23 cellular contexts compared by ENCODE assay signal in the genomic region with DNA sequence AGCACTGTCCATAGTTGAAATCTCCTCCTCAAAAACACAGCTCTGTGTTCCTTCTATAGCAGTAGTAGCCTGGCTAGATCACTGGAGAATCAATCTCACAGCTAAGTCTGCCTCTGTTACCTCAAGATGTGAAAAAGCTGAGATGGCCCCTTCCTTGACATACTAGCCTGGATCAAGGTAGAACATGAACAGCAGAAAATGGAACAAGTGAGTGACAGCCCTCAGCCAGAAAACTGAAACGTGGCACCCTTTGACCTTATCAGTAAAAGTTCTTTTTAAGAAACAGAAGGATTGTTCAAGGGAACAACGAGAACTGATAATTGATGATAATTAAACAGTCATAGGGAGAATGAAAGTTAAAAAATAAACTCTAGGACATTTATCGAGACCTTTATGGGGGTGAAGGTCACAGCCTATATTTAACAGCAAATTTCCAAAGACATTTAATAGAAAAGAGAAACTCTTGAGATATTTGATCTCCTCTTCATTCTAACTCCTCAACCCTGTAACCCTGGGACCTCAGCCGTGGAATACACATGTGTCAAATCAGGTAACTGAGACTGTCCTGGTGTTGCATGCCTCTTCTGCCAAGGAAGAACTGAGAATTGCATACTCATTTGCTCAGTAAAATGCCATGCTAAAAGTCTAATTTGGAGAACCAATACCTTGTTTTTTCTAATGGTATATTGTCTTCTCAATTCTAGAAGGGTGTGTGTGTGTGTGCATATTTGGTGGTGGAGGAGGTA.
"Had no signal": no experiment of that assay in that cellular context is flagged by ENCODE, and none has a peak within 500 bp of the region (broad histone marks: within the 10 kb centered on the region; RNA-seq: fewer than 3 reads in every experiment).

No MANE protein-coding gene starts in this region.

- H3K4me2 ChIP-seq: PC-9 had no signal

- DNase-seq: activated B cell treated with CpG ODN at 0.5 μM for 24 hours; activated CD4-positive, alpha-beta T cell treated with anti-CD3 and anti-CD28 coated beads for 1 hour; activated CD4-positive, alpha-beta T cell treated with anti-CD3 and anti-CD28 coated beads, Interleukin-2, amount 10 ng/mL, durations not matched to agents 24 days and 14 days; activated CD4-positive, alpha-beta T cell treated with anti-CD3 and anti-CD28 coated beads, Interleukin-2, amount 50 U/mL, for 48 hours; activated CD8-positive, alpha-beta memory T cell treated with anti-CD3 and anti-CD28 coated beads, Interleukin-2, amount 10 ng/mL, durations not matched to agents 7 days and 5 days; activated effector memory CD4-positive, alpha-beta T cell treated with Interleukin-2 at 50 U/mL for 16 hours; activated naive CD4-positive, alpha-beta T cell; activated T-cell treated with anti-CD3 and anti-CD28 coated beads, Interleukin-2, amount 50 U/mL, for 24 hours; aorta; caudate nucleus; MG63; NCI-H1105; NCI-H1436; NCI-H1694 treated with DMSO at 0.1 percent for 48 hours; NCI-H2029 treated with DMSO at 0.1 percent for 48 hours; NCI-H510A; PC-9; SIG-M5; T-helper 17 cell; T-helper 9 cell had no signal

- H3K4me1 ChIP-seq: breast epithelium had no signal

- H3K36me3 ChIP-seq: breast epithelium, MG63 had no signal

- H3K36me3 Mint-ChIP-seq: activated CD8-positive, alpha-beta memory T cell treated with anti-CD3 and anti-CD28 coated beads, Interleukin-2, amount 10 ng/mL, durations not matched to agents 7 days and 5 days; activated naive CD4-positive, alpha-beta T cell treated with anti-CD3 and anti-CD28 coated beads, Interleukin-2, amount 50 U/mL, for 24 hours had no signal

- H3K27me3 Mint-ChIP-seq: activated B cell treated with CpG ODN at 0.5 μM for 24 hours; activated CD8-positive, alpha-beta memory T cell treated with anti-CD3 and anti-CD28 coated beads, Interleukin-2, amount 10 ng/mL, durations not matched to agents 7 days and 5 days; activated naive CD4-positive, alpha-beta T cell treated with anti-CD3 and anti-CD28 coated beads, Interleukin-2, amount 50 U/mL, for 24 hours; activated T-cell treated with anti-CD3 and anti-CD28 coated beads, Interleukin-2, amount 50 U/mL, for 24 hours; T-helper 17 cell had no signal

- H3K4me1 Mint-ChIP-seq: activated CD4-positive, alpha-beta T cell treated with anti-CD3 and anti-CD28 coated beads, Interleukin-2, amount 10 ng/mL, durations not matched to agents 24 days and 14 days had no signal

- H3K9me3 Mint-ChIP-seq: activated B cell treated with CpG ODN at 0.5 μM for 24 hours; activated naive CD4-positive, alpha-beta T cell treated with anti-CD3 and anti-CD28 coated beads, Interleukin-2, amount 50 U/mL, for 24 hours; activated T-cell treated with anti-CD3 and anti-CD28 coated beads, Interleukin-2, amount 50 U/mL, for 24 hours; activated T-helper 1 cell treated with anti-CD3 and anti-CD28 coated beads, Interleukin-12 subunit alpha, Interleukin-12 subunit beta, Interleukin-2, Interleukin-4 antibody, amounts not matched to agents 30 ng/mL and 10 ng/mL and 1 ng/mL, durations not matched to agents 14 hours and 24 hours and 36 hours had no signal

- H2AFZ ChIP-seq: PC-9 had no signal

- H3K9me3 ChIP-seq: breast epithelium, MG63 had no signal

- H3K4me3 Mint-ChIP-seq: activated B cell treated with CpG ODN at 0.5 μM for 24 hours; activated CD4-positive, alpha-beta T cell treated with anti-CD3 and anti-CD28 coated beads, Interleukin-2, amount 10 ng/mL, durations not matched to agents 24 days and 14 days; activated CD8-positive, alpha-beta memory T cell treated with anti-CD3 and anti-CD28 coated beads, Interleukin-2, amount 10 ng/mL, durations not matched to agents 7 days and 5 days; activated naive CD4-positive, alpha-beta T cell treated with anti-CD3 and anti-CD28 coated beads, Interleukin-2, amount 50 U/mL, for 24 hours; activated T-cell treated with anti-CD3 and anti-CD28 coated beads, Interleukin-2, amount 50 U/mL, for 24 hours; activated T-helper 1 cell treated with anti-CD3 and anti-CD28 coated beads, Interleukin-12 subunit alpha, Interleukin-12 subunit beta, Interleukin-2, Interleukin-4 antibody, amounts not matched to agents 30 ng/mL and 10 ng/mL and 1 ng/mL, durations not matched to agents 14 hours and 24 hours and 36 hours; T-helper 17 cell had no signal

- H3K27ac ChIP-seq: breast epithelium, PC-9 had no signal

- H3K4me3 ChIP-seq: breast epithelium, MG63, PC-9 had no signal

- H3K27ac Mint-ChIP-seq: activated B cell treated with CpG ODN at 0.5 μM for 24 hours; activated CD4-positive, alpha-beta T cell treated with anti-CD3 and anti-CD28 coated beads, Interleukin-2, amount 10 ng/mL, durations not matched to agents 24 days and 14 days; activated CD8-positive, alpha-beta memory T cell treated with anti-CD3 and anti-CD28 coated beads, Interleukin-2, amount 10 ng/mL, durations not matched to agents 7 days and 5 days; activated naive CD4-positive, alpha-beta T cell treated with anti-CD3 and anti-CD28 coated beads, Interleukin-2, amount 50 U/mL, for 24 hours; activated T-cell treated with anti-CD3 and anti-CD28 coated beads, Interleukin-2, amount 50 U/mL, for 24 hours; activated T-helper 1 cell treated with anti-CD3 and anti-CD28 coated beads, Interleukin-12 subunit alpha, Interleukin-12 subunit beta, Interleukin-2, Interleukin-4 antibody, amounts not matched to agents 30 ng/mL and 10 ng/mL and 1 ng/mL, durations not matched to agents 14 hours and 24 hours and 36 hours; T-helper 17 cell had no signal

- ATAC-seq: activated CD8-positive, alpha-beta memory T cell treated with anti-CD3 and anti-CD28 coated beads, Interleukin-2, amount 10 ng/mL, durations not matched to agents 7 days and 5 days; T-helper 17 cell had no signal

- H3K27me3 ChIP-seq: breast epithelium, MG63 had no signal
